Comparison of ENCODE assay signal across 16 cellular contexts in genomic region chr2:239574054-239574433, GRCh38.
"Had no signal": no experiment of that assay in that cellular context is flagged by ENCODE, and none has a peak within 500 bp of the region (broad histone marks: within the 10 kb centered on the region; RNA-seq: fewer than 3 reads in every experiment).

No MANE protein-coding gene starts in this region.

- H3K27ac Mint-ChIP-seq: stimulated activated effector memory CD8-positive, alpha-beta T cell treated with anti-CD3 and anti-CD28 coated beads, Interleukin-12 subunit alpha, Interleukin-12 subunit beta, amount 100 ng/mL, for 72 hours had no signal

- FAIRE-seq: small intestine had no signal

- DNase-seq: effector CD8-positive, alpha-beta T cell; heart right ventricle; small intestine; stimulated activated CD4-positive, alpha-beta T cell treated with anti-CD3 and anti-CD28 coated beads, Interleukin-4, amount 100 ng/mL, for 1 hour; stimulated activated CD8-positive, alpha-beta memory T cell treated with anti-CD3 and anti-CD28 coated beads, Interleukin-4, amount 100 ng/mL, for 48 hours; stimulated activated naive CD8-positive, alpha-beta T cell treated with anti-CD3 and anti-CD28 coated beads, Interleukin-15, Interleukin-2, amounts not matched to agents 100 U/mL and 50 U/mL, for 24 hours; thyroid gland had no signal

- H3K4me3 Mint-ChIP-seq: nephron; stimulated activated effector memory CD8-positive, alpha-beta T cell treated with anti-CD3 and anti-CD28 coated beads, Interleukin-12 subunit alpha, Interleukin-12 subunit beta, amount 100 ng/mL, for 72 hours had no signal

- H3K27me3 ChIP-seq: thyroid gland, upper lobe of left lung, vagina had no signal

- ATAC-seq: gastrocnemius medialis; heart right ventricle; left lobe of liver; stimulated activated effector memory CD8-positive, alpha-beta T cell treated with anti-CD3 and anti-CD28 coated beads, Interleukin-12 subunit alpha, Interleukin-12 subunit beta, amount 100 ng/mL, for 72 hours; stimulated activated naive CD8-positive, alpha-beta T cell treated with anti-CD3 and anti-CD28 coated beads, Interleukin-15, Interleukin-2, amounts not matched to agents 100 U/mL and 50 U/mL, for 24 hours had no signal

- H3K9me3 Mint-ChIP-seq: mesothelial cell of epicardium; nephron; stimulated activated effector memory CD8-positive, alpha-beta T cell treated with anti-CD3 and anti-CD28 coated beads, Interleukin-12 subunit alpha, Interleukin-12 subunit beta, amount 100 ng/mL, for 72 hours had no signal

- H3K27ac ChIP-seq: coronary artery, gastrocnemius medialis, heart right ventricle, suprapubic skin, thyroid gland, upper lobe of left lung, vagina had no signal

- H3K4me1 ChIP-seq: gastrocnemius medialis, heart right ventricle, vagina had no signal

- H3K36me3 ChIP-seq: gastrocnemius medialis, heart right ventricle, suprapubic skin, thyroid gland, upper lobe of left lung, vagina had no signal

- H3K36me3 Mint-ChIP-seq: mesothelial cell of epicardium; stimulated activated effector memory CD8-positive, alpha-beta T cell treated with anti-CD3 and anti-CD28 coated beads, Interleukin-12 subunit alpha, Interleukin-12 subunit beta, amount 100 ng/mL, for 72 hours had no signal

- H3K4me3 ChIP-seq: coronary artery, gastrocnemius medialis, heart right ventricle, suprapubic skin, thyroid gland, upper lobe of left lung, vagina had no signal

- H3K9me3 ChIP-seq: gastrocnemius medialis, suprapubic skin, thyroid gland, upper lobe of left lung, vagina had no signal
